ENCODE assay signal across 9 cellular contexts in genomic region chr2:73269686-73270465, GRCh38. TPM values are rescaled to one million over a fixed set of nuclear protein-coding genes. Genes with fewer than 3 reads are reported as not detected.
DNase-seq lines count a peak whose midpoint lies in the region; ATAC-seq and TF ChIP-seq lines count a peak whose summit lies in the region.
"Had no signal": no experiment of that assay in that cellular context is flagged by ENCODE, and none has a peak within 500 bp of the region (broad histone marks: within the 10 kb centered on the region; RNA-seq: fewer than 3 reads in every experiment).

No MANE protein-coding gene starts in this region.

- peak overlapping the region; percentile 59 for H3K4me3 ChIP-seq in PC-3 (ENCODE audit: low read length)
- H3K4me3 ChIP-seq in epithelial cell of proximal tubule (ENCODE audit: low read depth, low read length) = peak overlapping the region; percentile 37
- H3K4me3 ChIP-seq in suprapubic skin = peak overlapping the region; percentile 49
- peak overlapping the region in 2 of 12 donors; percentile 24 to 42 for H3K4me3 ChIP-seq in heart left ventricle
- H3K4me3 ChIP-seq in SK-N-SH (ENCODE audit: low read depth in 2 of 2, low read length in 1 of 2) = no peak overlapping the region

- H3K27me3 ChIP-seq in PC-3 (ENCODE audit: low read length) (no peaks in the 10 kb centered on the region), suprapubic skin (peaks cover 27% of the 10 kb centered on the region), heart left ventricle (peaks cover 10 to 52% (median 33%) of the 10 kb centered on the region in 9 donors), SK-N-SH (ENCODE audit: insufficient read depth) (no peaks in the 10 kb centered on the region)

- peaks cover 19% of the 10 kb centered on the region for H3K4me1 Mint-ChIP-seq in activated T-cell treated with anti-CD3 and anti-CD28 coated beads, Interleukin-2, amount 50 U/mL, for 4 hours (ENCODE audit: low read depth)

- CTCF ChIA-PET in PC-3 (lab: Charles Lee) = no interaction called here
- CTCF ChIA-PET in SK-N-SH (lab: Yijun Ruan, JAX) = no interaction called here

- 36% methylated on average over 9 of the region's 22 CpGs for WGBS in suprapubic skin
- 18 to 37% (median 29%) methylated on average over 9 to 22 of the region's 22 CpGs for WGBS in heart left ventricle, 4 donors
- 78% methylated on average over 19 of the region's 22 CpGs for WGBS in SK-N-SH (ENCODE audit: low lambda C conversion rate)

- H3K9me3 ChIP-seq in PC-3 (ENCODE audit: low read length) (no peaks in the 10 kb centered on the region), suprapubic skin (no peaks in the 10 kb centered on the region), heart left ventricle (peaks cover 0 to 7% (median 0%) of the 10 kb centered on the region in 12 donors), SK-N-SH (no peaks in the 10 kb centered on the region)

- peak overlapping the region; percentile 57 for H3K4me3 Mint-ChIP-seq in activated T-cell treated with anti-CD3 and anti-CD28 coated beads, Interleukin-2, amount 50 U/mL, for 4 hours

- TF ChIP-seq EP300 in suprapubic skin (IDR thresholded peaks at IDR 0.05) = no peak
- no peak for TF ChIP-seq EP300 in SK-N-SH (IDR thresholded peaks at IDR 0.05; ENCODE audit: borderline replicate concordance in 1 of 2, low read depth in 1 of 2, low read length in 1 of 2)

- no peak overlapping the region for H3K27ac ChIP-seq in PC-3 (ENCODE audit: low read length)
- no peak overlapping the region for H3K27ac ChIP-seq in suprapubic skin
- H3K27ac ChIP-seq in heart left ventricle = no peak overlapping the region
- H3K27ac ChIP-seq in SK-N-SH (ENCODE audit: low read depth in 2 of 2, low read length in 1 of 2) = no peak overlapping the region

- peaks cover 8% of the 10 kb centered on the region for H3K36me3 Mint-ChIP-seq in activated T-cell treated with anti-CD3 and anti-CD28 coated beads, Interleukin-2, amount 50 U/mL, for 4 hours (ENCODE audit: insufficient read depth)

- POLR2A ChIA-PET in PC-3 (lab: Charles Lee; ENCODE audit: unreplicated experiment) = no interaction called here
- POLR2A ChIA-PET in SK-N-SH (lab: Yijun Ruan, JAX) = no interaction called here

- no peaks in the 10 kb centered on the region; the same call in 1 of the 2 replicates for H4K20me1 ChIP-seq in PC-3 (ENCODE audit: low read length)
- no peaks in the 10 kb centered on the region for H4K20me1 ChIP-seq in SK-N-SH (ENCODE audit: insufficient read depth)

- no peak for DNase-seq in activated T-cell treated with anti-CD3 and anti-CD28 coated beads, Interleukin-2, amount 50 U/mL, for 4 hours
- DNase-seq in activated T-cell treated with anti-CD3 and anti-CD28 coated beads for 4 hours = no peak
- DNase-seq in PC-3 = no peak
- no peak for DNase-seq in epithelial cell of proximal tubule (ENCODE audit: low read depth)
- no peak for DNase-seq in suprapubic skin (ENCODE audit: low spot score in 2 of 2)
- DNase-seq in SK-N-DZ (ENCODE audit: low spot score) = no peak
- DNase-seq in heart left ventricle = no peak
- no peak for DNase-seq in SK-N-SH
- DNase-seq: T1000 had no signal

- H3K4me2 ChIP-seq in PC-3 (ENCODE audit: low read length) (peak overlapping the region; percentile 64), SK-N-SH (no peak overlapping the region)

- H3K79me2 ChIP-seq in PC-3 (ENCODE audit: low read length) (0 out of 2 replicates have a peak, but pooled peaks cover 4% of the 10 kb centered on the region), SK-N-SH (ENCODE audit: insufficient read depth) (no peaks in the 10 kb centered on the region)

- H3K9ac ChIP-seq in PC-3 (ENCODE audit: low read length) (no peak overlapping the region), SK-N-SH (no peak overlapping the region)

- TF ChIP-seq CTCF in PC-3 (conservative IDR thresholded peaks at IDR 0.05; ENCODE audit: low read depth, low read length) (no peak), epithelial cell of proximal tubule (conservative IDR thresholded peaks at IDR 0.05; ENCODE audit: low read depth, low read length) (no peak), suprapubic skin (IDR thresholded peaks at IDR 0.05) (no peak), heart left ventricle (IDR thresholded peaks at IDR 0.05) (no peak), SK-N-SH (IDR thresholded peaks at IDR 0.05) (no peak)

- H3F3A ChIP-seq in PC-3 (ENCODE audit: low read length, unreplicated experiment) (no peaks in the 10 kb centered on the region), SK-N-SH (replicated peaks; ENCODE audit: insufficient read depth) (no peaks in the 10 kb centered on the region)

- TF ChIP-seq RAD21 in SK-N-SH (IDR thresholded peaks at IDR 0.05; ENCODE audit: low read length) = no peak

- ATAC-seq in activated T-cell treated with anti-CD3 and anti-CD28 coated beads, Interleukin-2, amount 50 U/mL, for 4 hours = peak; percentile 28 to 39
- no peak; the same call in 1 of the 2 replicates for ATAC-seq in PC-3
- no peak for ATAC-seq in heart left ventricle

- H3K27me3 Mint-ChIP-seq in activated T-cell treated with anti-CD3 and anti-CD28 coated beads, Interleukin-2, amount 50 U/mL, for 4 hours (ENCODE audit: low read depth) = no peaks in the 10 kb centered on the region

- intact Hi-C loops in PC-3 (cut with micrococcal nuclease) (no loop called here), heart left ventricle (cut with DNase I) (no loop called here)

- TF ChIP-seq POLR2A in suprapubic skin (IDR thresholded peaks at IDR 0.05) (no peak), heart left ventricle (IDR thresholded peaks at IDR 0.05) (no peak)

- H3K4me1 ChIP-seq in PC-3 (ENCODE audit: insufficient read depth, low read length) (0 out of 2 replicates have a peak, but pooled peaks cover 4% of the 10 kb centered on the region), suprapubic skin (peaks cover 15% of the 10 kb centered on the region), heart left ventricle (peaks cover 0 to 14% (median 3%) of the 10 kb centered on the region in 12 donors), SK-N-SH (ENCODE audit: control insufficient read depth in 1 of 2, insufficient read depth in 2 of 2, low read depth in 1 of 2, low read length in 1 of 2) (no peaks in the 10 kb centered on the region; a peak in 1 of 4 replicates)

- no peaks in the 10 kb centered on the region for H3K9me3 Mint-ChIP-seq in activated T-cell treated with anti-CD3 and anti-CD28 coated beads, Interleukin-2, amount 50 U/mL, for 4 hours

- H3K9me2 ChIP-seq in PC-3 (replicated peaks; ENCODE audit: low read length) (no peaks in the 10 kb centered on the region), SK-N-SH (no peaks in the 10 kb centered on the region)

- H2AFZ ChIP-seq in PC-3 (ENCODE audit: low read length) (peak overlapping the region; percentile 45; the same call in 1 of the 2 replicates), SK-N-SH (ENCODE audit: low read depth) (no peak overlapping the region)

- H3K36me3 ChIP-seq in PC-3 (ENCODE audit: low read depth, low read length) = no peaks in the 10 kb centered on the region
- H3K36me3 ChIP-seq in suprapubic skin = no peaks in the 10 kb centered on the region
- H3K36me3 ChIP-seq in heart left ventricle = no peaks in the 10 kb centered on the region
- H3K36me3 ChIP-seq in SK-N-SH (replicated peaks in 1 of 2; ENCODE audit: control insufficient read depth in 1 of 2, insufficient read depth in 2 of 2, low read length in 1 of 2) = no peaks in the 10 kb centered on the region

- BruUV-seq in PC-3 (replicated peaks; lab: Mats Ljungman, UMichigan) = TSS peak; percentile 69

RNA-seq across cellular contexts. Expression of gene FBXO41, which starts 14.4 kb away (rescaled TPM):
- total RNA-seq in activated T-cell treated with anti-CD3 and anti-CD28 coated beads, Interleukin-2, amount 50 U/mL, for 4 hours = 10 to 100 TPM; 18.8 to 28.1 (median 27.6) TPM
- total RNA-seq in PC-3 (2014; rRNA removed) (4.2 and 7.7 TPM in 2 replicates), epithelial cell of proximal tubule (2.4 and 4.5 TPM in 2 replicates), suprapubic skin (1 to 10 TPM; 1.1 to 8.2 (median 5.7) TPM), heart left ventricle (1 to 10 TPM in 4 of 9 donors, under 1 TPM in 5; 0.23 to 3.6 (median 0.81) TPM)
- polyA plus RNA-seq in SK-N-DZ (2014; cell fraction: cytosol; rRNA removed) = 4.9 and 6.4 TPM in 2 replicates
- polyA plus RNA-seq in SK-N-DZ (2014; cell fraction: nucleus; rRNA removed) = 18.1 and 35.2 TPM in 2 replicates
- polyA plus RNA-seq in heart left ventricle (under 1 TPM; 0.21 to 0.42 TPM), SK-N-SH (2012; rRNA removed) (3.1 and 3.5 TPM in 2 replicates)
- polyA plus RNA-seq in SK-N-SH (2012; cell fraction: cytosol; rRNA removed) = 1.2 and 1.7 TPM in 2 replicates
- polyA plus RNA-seq in SK-N-SH (2012; cell fraction: nucleus; rRNA removed) = 11.0 and 11.4 TPM in 2 replicates

RNA-seq across cellular contexts. Expression of gene EGR4, which starts 23.5 kb away (rescaled TPM):
- total RNA-seq in activated T-cell treated with anti-CD3 and anti-CD28 coated beads, Interleukin-2, amount 50 U/mL, for 4 hours = 1 to 10 TPM in 1 of 3 donors, under 1 TPM in 2; 0.79 to 1.1 (median 0.87) TPM
- total RNA-seq in PC-3 (2014; rRNA removed) (not detected in 2 replicates), epithelial cell of proximal tubule (0.07 TPM in 1 of 2 replicates, not detected in the other), suprapubic skin (not detected), heart left ventricle (not detected)
- polyA plus RNA-seq in SK-N-DZ (2014; cell fraction: cytosol; rRNA removed) = not detected in 2 replicates
- not detected in 2 replicates for polyA plus RNA-seq in SK-N-DZ (2014; cell fraction: nucleus; rRNA removed)
- polyA plus RNA-seq in heart left ventricle (not detected), SK-N-SH (2012; rRNA removed) (0.02 TPM in 1 of 2 replicates, not detected in the other)
- 0.01 TPM in 1 of 2 replicates, not detected in the other for polyA plus RNA-seq in SK-N-SH (2012; cell fraction: cytosol; rRNA removed)
- polyA plus RNA-seq in SK-N-SH (2012; cell fraction: nucleus; rRNA removed) = 0.05 TPM in 1 of 2 replicates, not detected in the other

RNA-seq across cellular contexts. Expression of gene CCT7, which starts 35.8 kb away (rescaled TPM):
- 1,000 to 10,000 TPM in 1 of 3 donors, 100 to 1,000 TPM in 2; 924 to 1,031 (median 969) TPM for total RNA-seq in activated T-cell treated with anti-CD3 and anti-CD28 coated beads, Interleukin-2, amount 50 U/mL, for 4 hours
- total RNA-seq in PC-3 (2014; rRNA removed) (517 and 538 TPM in 2 replicates), epithelial cell of proximal tubule (393 and 559 TPM in 2 replicates), suprapubic skin (100 to 1,000 TPM in 3 of 4 donors, 10 to 100 TPM in 1; 99.7 to 175 (median 158) TPM), heart left ventricle (100 to 1,000 TPM; 156 to 234 (median 198) TPM)
- polyA plus RNA-seq in SK-N-DZ (2014; cell fraction: cytosol; rRNA removed) = 728 and 916 TPM in 2 replicates
- polyA plus RNA-seq in SK-N-DZ (2014; cell fraction: nucleus; rRNA removed) = 240 and 336 TPM in 2 replicates
- polyA plus RNA-seq in heart left ventricle (100 to 1,000 TPM; 261 to 328 TPM), SK-N-SH (2012; rRNA removed) (369 and 405 TPM in 2 replicates)
- polyA plus RNA-seq in SK-N-SH (2012; cell fraction: cytosol; rRNA removed) = 361 and 401 TPM in 2 replicates
- 236 TPM in 2 replicates for polyA plus RNA-seq in SK-N-SH (2012; cell fraction: nucleus; rRNA removed)

RNA-seq across cellular contexts. Expression of gene PRADC1, which starts 36.8 kb away (rescaled TPM):
- total RNA-seq in activated T-cell treated with anti-CD3 and anti-CD28 coated beads, Interleukin-2, amount 50 U/mL, for 4 hours = 10 to 100 TPM; 29.5 to 32.3 (median 30.5) TPM
- total RNA-seq in PC-3 (2014; rRNA removed) (62.5 and 65.7 TPM in 2 replicates), epithelial cell of proximal tubule (5.0 and 22.3 TPM in 2 replicates), suprapubic skin (10 to 100 TPM in 3 of 4 donors, 1 to 10 TPM in 1; 7.4 to 34.8 (median 25.3) TPM), heart left ventricle (100 to 1,000 TPM in 2 of 9 donors, 10 to 100 TPM in 7; 57.2 to 153 (median 85.1) TPM)
- polyA plus RNA-seq in SK-N-DZ (2014; cell fraction: cytosol; rRNA removed) = 40.5 and 45.2 TPM in 2 replicates
- 33.6 and 43.1 TPM in 2 replicates for polyA plus RNA-seq in SK-N-DZ (2014; cell fraction: nucleus; rRNA removed)
- polyA plus RNA-seq in heart left ventricle (100 to 1,000 TPM in 1 of 2 donors, 10 to 100 TPM in 1; 90.8 to 155 TPM), SK-N-SH (2012; rRNA removed) (8.5 and 9.6 TPM in 2 replicates)
- polyA plus RNA-seq in SK-N-SH (2012; cell fraction: cytosol; rRNA removed) = 5.1 and 7.9 TPM in 2 replicates
- 3.3 and 3.7 TPM in 2 replicates for polyA plus RNA-seq in SK-N-SH (2012; cell fraction: nucleus; rRNA removed)

RNA-seq across cellular contexts. Expression of gene SMYD5, which starts 55.8 kb away (rescaled TPM):
- 10 to 100 TPM; 70.8 to 78.4 (median 74.4) TPM for total RNA-seq in activated T-cell treated with anti-CD3 and anti-CD28 coated beads, Interleukin-2, amount 50 U/mL, for 4 hours
- 47.1 and 49.4 TPM in 2 replicates for total RNA-seq in PC-3 (2014; rRNA removed)
- 27.3 and 35.6 TPM in 2 replicates for total RNA-seq in epithelial cell of proximal tubule
- total RNA-seq in suprapubic skin = 10 to 100 TPM; 17.0 to 38.4 (median 20.0) TPM
- 34.7 and 39.5 TPM in 2 replicates for polyA plus RNA-seq in SK-N-DZ (2014; cell fraction: cytosol; rRNA removed)
- 48.3 and 75.5 TPM in 2 replicates for polyA plus RNA-seq in SK-N-DZ (2014; cell fraction: nucleus; rRNA removed)
- 10 to 100 TPM; 14.0 to 26.8 (median 20.0) TPM for total RNA-seq in heart left ventricle
- 10 to 100 TPM; 14.4 to 29.2 TPM for polyA plus RNA-seq in heart left ventricle
- polyA plus RNA-seq in SK-N-SH (2012; rRNA removed) = 21.4 and 22.2 TPM in 2 replicates
- polyA plus RNA-seq in SK-N-SH (2012; cell fraction: cytosol; rRNA removed) = 12.1 and 16.2 TPM in 2 replicates
- 63.9 and 65.0 TPM in 2 replicates for polyA plus RNA-seq in SK-N-SH (2012; cell fraction: nucleus; rRNA removed)

Comparison
In these comparisons a context has a peak if more than half of its experiments do, and no peak if none do; other contexts are left out.
1. ATAC-seq: peak in activated T-cell treated with anti-CD3 and anti-CD28 coated beads, Interleukin-2, amount 50 U/mL, for 4 hours (2 of 2); none in PC-3 (single experiment) and heart left ventricle (0 of 4).
2. H3K4me3 ChIP-seq: peak in PC-3 (single experiment), epithelial cell of proximal tubule (single experiment) and suprapubic skin (single experiment); none in SK-N-SH (0 of 2).